In genomic region chr3:16079519-16079918, GRCh38 we compare ENCODE assay signal across 21 cellular contexts.
DNase-seq lines count a peak whose midpoint lies in the region; ATAC-seq and TF ChIP-seq lines count a peak whose summit lies in the region.
"Had no signal": no experiment of that assay in that cellular context is flagged by ENCODE, and none has a peak within 500 bp of the region (broad histone marks: within the 10 kb centered on the region; RNA-seq: fewer than 3 reads in every experiment).

No MANE protein-coding gene starts in this region.

- TF ChIP-seq RAD21 in IMR-90 (IDR thresholded peaks at IDR 0.05; ENCODE audit: low read length) = no peak

- no peak overlapping the region; the same call in 1 of the 2 replicates for H3K4me2 ChIP-seq in IMR-90 (ENCODE audit: low read depth, low read length)
- H3K4me2 ChIP-seq in fibroblast of lung (ENCODE audit: extremely low read depth, insufficient read depth, low read length) = no peak overlapping the region
- H3K4me2 ChIP-seq: KMS-11, neural progenitor cell had no signal

- H3K4me1 ChIP-seq in IMR-90 (ENCODE audit: control insufficient read depth, insufficient read depth, low read length) (peaks cover 7% of the 10 kb centered on the region; the same call in 1 of the 2 replicates), fibroblast of lung (ENCODE audit: control insufficient read depth, extremely low read depth, insufficient read depth, low read length) (peaks cover 3% of the 10 kb centered on the region)
- H3K4me1 ChIP-seq: neural progenitor cell, suprapubic skin had no signal

- CTCF ChIA-PET in IMR-90 (lab: Yijun Ruan, JAX) = no interaction called here

- ATAC-seq in IMR-90 (ENCODE audit: low read depth) (no peak; the same call in 1 of the 2 replicates), SK-N-SH treated with all-trans-retinoic acid at 6 μM for 48 hours (peak; percentile 64), HG03175 (IDR thresholded peaks at IDR 0.05; ENCODE audit: unreplicated experiment) (no peak)
- ATAC-seq: activated CD8-positive, alpha-beta T cell treated with anti-CD3 and anti-CD28 coated beads, Interleukin-2, amount 10 ng/mL, durations not matched to agents 7 days and 5 days had no signal

- H3K27me3 Mint-ChIP-seq in nephron progenitor cell (ENCODE audit: low read depth, poor library complexity) = peaks cover 10% of the 10 kb centered on the region

- no peak for TF ChIP-seq CTCF in IMR-90 (conservative IDR thresholded peaks at IDR 0.05; ENCODE audit: low read depth, low read length)
- no peak for TF ChIP-seq CTCF in fibroblast of lung (conservative IDR thresholded peaks at IDR 0.05 in 1 of 2, IDR thresholded peaks at IDR 0.05 in 1 of 2; ENCODE audit: low read depth in 1 of 2, low read length in 2 of 2)
- no peak for TF ChIP-seq CTCF in nephron progenitor cell (IDR thresholded peaks at IDR 0.05)

- H3K23ac ChIP-seq in IMR-90 (ENCODE audit: low read depth, low read length) = no peak overlapping the region

- H3K9ac ChIP-seq in IMR-90 (ENCODE audit: low read depth, low read length) (no peak overlapping the region), fibroblast of lung (ENCODE audit: insufficient read depth, low read length) (no peak overlapping the region)
- H3K9ac ChIP-seq: KMS-11, neural progenitor cell had no signal

- no peak overlapping the region for H3K27ac Mint-ChIP-seq in nephron progenitor cell
- H3K27ac Mint-ChIP-seq: activated CD8-positive, alpha-beta T cell treated with anti-CD3 and anti-CD28 coated beads, Interleukin-2, amount 10 ng/mL, durations not matched to agents 7 days and 5 days; activated T-cell treated with anti-CD3 and anti-CD28 coated beads, Interleukin-2, amount 50 U/mL, for 24 hours; CD14-positive monocyte; neural progenitor cell had no signal

- H4K5ac ChIP-seq in IMR-90 (ENCODE audit: low read depth, low read length) = peak overlapping the region; percentile 78; the same call in 1 of the 2 replicates

- H3K18ac ChIP-seq in IMR-90 (ENCODE audit: low read depth, low read length) = peak overlapping the region; percentile 69; the same call in 1 of the 2 replicates

- 0 out of 2 replicates have a peak overlapping the region, but pooled peaks have one; percentile 37 for H3K4ac ChIP-seq in IMR-90 (ENCODE audit: low read depth, low read length)

- no peaks in the 10 kb centered on the region for H3K4me1 Mint-ChIP-seq in nephron progenitor cell
- H3K4me1 Mint-ChIP-seq: CD14-positive monocyte, neural progenitor cell had no signal

- no peak overlapping the region for H2AK9ac ChIP-seq in IMR-90 (replicated peaks; ENCODE audit: low read depth, low read length, poor library complexity)

- TF ChIP-seq POLR2A in IMR-90 (IDR thresholded peaks at IDR 0.05; ENCODE audit: low read depth, low read length) = no peak

- peak overlapping the region; percentile 3; the same call in 1 of the 2 replicates for H2AK5ac ChIP-seq in IMR-90 (ENCODE audit: low read depth, low read length)

- in situ Hi-C loops in IMR-90 (cut with MboI; ENCODE audit: low sequenced_read_pairs) = no loop called here
- in situ Hi-C loops in KBM-7 (cut with MboI; ENCODE audit: low pct_unique_long_range_greater_than_20kb, low sequenced_read_pairs) = no loop called here

- intact Hi-C loops in IMR-90 (cut with micrococcal nuclease) = no loop called here

- no peaks in the 10 kb centered on the region for H4K20me1 ChIP-seq in IMR-90 (ENCODE audit: insufficient read depth, low read length)
- no peaks in the 10 kb centered on the region for H4K20me1 ChIP-seq in fibroblast of lung (ENCODE audit: control insufficient read depth, extremely low read depth, insufficient read depth, low read length)

- POLR2A ChIA-PET in IMR-90 (lab: Charles Lee; ENCODE audit: unreplicated experiment) = no interaction called here

- H2BK20ac ChIP-seq in IMR-90 (ENCODE audit: low read depth, low read length) = peak overlapping the region; percentile 72

- H3K56ac ChIP-seq in IMR-90 (ENCODE audit: extremely low read depth, insufficient read depth, low read length) = no peak overlapping the region

- H3K4me3 Mint-ChIP-seq in nephron progenitor cell = no peak overlapping the region
- H3K4me3 Mint-ChIP-seq: activated CD8-positive, alpha-beta T cell treated with anti-CD3 and anti-CD28 coated beads, Interleukin-2, amount 10 ng/mL, durations not matched to agents 7 days and 5 days; activated T-cell treated with anti-CD3 and anti-CD28 coated beads, Interleukin-2, amount 50 U/mL, for 24 hours; CD14-positive monocyte; neural progenitor cell had no signal

- no peak overlapping the region; the same call in 1 of the 2 replicates for H4K91ac ChIP-seq in IMR-90 (ENCODE audit: insufficient read depth, low read depth, low read length)

- no peaks in the 10 kb centered on the region for H3K79me2 ChIP-seq in fibroblast of lung (ENCODE audit: control insufficient read depth, insufficient read depth, low read length)

- H3K27me3 ChIP-seq in IMR-90 (ENCODE audit: control insufficient read depth, insufficient read depth, low read length) (no peaks in the 10 kb centered on the region), fibroblast of lung (ENCODE audit: control insufficient read depth, insufficient read depth, low read length) (no peaks in the 10 kb centered on the region)
- H3K27me3 ChIP-seq: neural progenitor cell, suprapubic skin had no signal

- H4K8ac ChIP-seq in IMR-90 (ENCODE audit: low read depth in 2 of 2, low read length in 2 of 2) = no peak overlapping the region; a peak in 1 of 4 replicates

- H3K9me3 ChIP-seq in IMR-90 (ENCODE audit: control insufficient read depth, insufficient read depth, low read length) (peaks cover 13% of the 10 kb centered on the region), fibroblast of lung (ENCODE audit: control insufficient read depth, insufficient read depth, low read depth, low read length) (peaks cover 1% of the 10 kb centered on the region)

- dilution Hi-C loops in IMR-90 (cut with HindIII; ENCODE audit: low sequenced_read_pairs, unreplicated experiment) = no loop called here

- H3K9me1 ChIP-seq in IMR-90 (ENCODE audit: insufficient read depth, low read length) = peaks cover 6% of the 10 kb centered on the region; the same call in 1 of the 2 replicates

- BruUV-seq in IMR-90 (replicated peaks; lab: Mats Ljungman, UMichigan) = no TSS peak

- no peaks in the 10 kb centered on the region for H3K79me1 ChIP-seq in IMR-90 (ENCODE audit: low read depth in 1 of 2, low read length in 2 of 2)

- H3K4me3 ChIP-seq in IMR-90 (ENCODE audit: insufficient read depth, low read depth, low read length) = no peak overlapping the region
- no peak overlapping the region for H3K4me3 ChIP-seq in fibroblast of lung (replicated peaks in 1 of 4; ENCODE audit: control extremely low read depth in 1 of 4, insufficient read depth in 1 of 4, low read depth in 3 of 4, low read length in 4 of 4)
- H3K4me3 ChIP-seq: coronary artery, neural progenitor cell, SK-N-MC, suprapubic skin had no signal

- no peaks in the 10 kb centered on the region for H3K36me3 ChIP-seq in IMR-90 (ENCODE audit: control insufficient read depth, insufficient read depth, low read length)
- no peaks in the 10 kb centered on the region for H3K36me3 ChIP-seq in fibroblast of lung (ENCODE audit: control insufficient read depth, insufficient read depth, low read length)
- H3K36me3 ChIP-seq: neural progenitor cell, suprapubic skin had no signal

- H3K36me3 Mint-ChIP-seq in nephron progenitor cell (ENCODE audit: low read depth) = peaks cover 6% of the 10 kb centered on the region
- H3K36me3 Mint-ChIP-seq: CD14-positive monocyte, neural progenitor cell had no signal

- no peak overlapping the region for H3K27ac ChIP-seq in IMR-90 (ENCODE audit: insufficient read depth, low read length)
- H3K27ac ChIP-seq in fibroblast of lung (ENCODE audit: insufficient read depth, low read length) = no peak overlapping the region
- H3K27ac ChIP-seq: coronary artery, KMS-11, neural progenitor cell, SK-N-MC, suprapubic skin had no signal

- H2AFZ ChIP-seq in IMR-90 (replicated peaks; ENCODE audit: low read length, poor library complexity) (no peak overlapping the region), fibroblast of lung (ENCODE audit: low read length) (no peak overlapping the region)
- H2AFZ ChIP-seq: neural progenitor cell had no signal

- peak; percentile 55 for DNase-seq in A172 (ENCODE audit: low spot score)
- DNase-seq in IMR-90 = peak; percentile 58
- peak; percentile 58 to 97 for DNase-seq in fibroblast of lung (ENCODE audit: low read depth in 2 of 2)
- DNase-seq in KBM-7 = no peak
- DNase-seq in D341Med (ENCODE audit: low spot score) = no peak
- DNase-seq in nephron progenitor cell = no peak
- DNase-seq: activated CD4-positive, CD25-positive, alpha-beta regulatory T cell; activated CD8-positive, alpha-beta T cell treated with anti-CD3 and anti-CD28 coated beads, Interleukin-2, amount 10 ng/mL, durations not matched to agents 7 days and 5 days; activated naive CD4-positive, alpha-beta T cell treated with Interleukin-2 at 50 U/mL for 16 hours; activated T-cell treated with anti-CD3 and anti-CD28 coated beads, Interleukin-2, amount 50 U/mL, for 24 hours; anterior cingulate cortex; DND-41; NCI-H1092 treated with DMSO at 0.1 percent for 48 hours had no signal

- H2BK15ac ChIP-seq in IMR-90 (ENCODE audit: low read depth, low read length) = no peak overlapping the region

- no CpG with 5 or more reads among the region's 2 CpGs for WGBS in IMR-90 (ENCODE audit: extremely low coverage in 2 of 2, insufficient read length in 1 of 2), 2 experiments

- peak overlapping the region; percentile 25; the same call in 1 of the 2 replicates for H3K14ac ChIP-seq in IMR-90 (replicated peaks; ENCODE audit: low read depth, low read length)

- peak overlapping the region; percentile 25; the same call in 1 of the 2 replicates for H2BK120ac ChIP-seq in IMR-90 (ENCODE audit: low read depth, low read length)

- peak overlapping the region; percentile 53 for H2BK5ac ChIP-seq in IMR-90 (ENCODE audit: low read depth, low read length, poor library complexity, severe bottlenecking)

- peaks cover 47% of the 10 kb centered on the region for H3K9me3 Mint-ChIP-seq in nephron progenitor cell

TF ChIP-seq in IMR-90, 13 proteins besides CTCF, POLR2A, EP300 and RAD21 (continues in another document):
- no peak for TF ChIP-seq BHLHE40 (IDR thresholded peaks at IDR 0.05; ENCODE audit: low read depth, low read length)
- TF ChIP-seq RCOR1 (IDR thresholded peaks at IDR 0.05; ENCODE audit: insufficient replicate concordance, low read length) = no peak
- no peak for TF ChIP-seq MXI1 (IDR thresholded peaks at IDR 0.05; ENCODE audit: borderline replicate concordance, low read depth, low read length)
- TF ChIP-seq SMC3 (IDR thresholded peaks at IDR 0.05; ENCODE audit: low read depth, low read length) = no peak
- no peak for TF ChIP-seq CEBPB (IDR thresholded peaks at IDR 0.05; ENCODE audit: low read depth, low read length)

TF ChIP-seq in SK-N-SH treated with all-trans-retinoic acid at 6 μM for 48 hours, 23 proteins besides CTCF, POLR2A, EP300 and RAD21:
- no peak for TF ChIP-seq ZNF70 (CRISPR knock-in tag; IDR thresholded peaks at IDR 0.05)

Comparison
In these comparisons a context has a peak if more than half of its experiments do, and no peak if none do; other contexts are left out.
1. DNase-seq: peak in A172 (single experiment), IMR-90 (single experiment) and fibroblast of lung (2 of 2); none in KBM-7 (single experiment), D341Med (single experiment) and nephron progenitor cell (single experiment).